Comparison of ENCODE assay signal across 10 cellular contexts in genomic region chr11:93738647-93739081, GRCh38. TPM values are rescaled to one million over a fixed set of nuclear protein-coding genes. Genes with fewer than 3 reads are reported as not detected.
A peak's percentile ranks its signal among the peaks of the same experiment; 100 is the strongest.
DNase-seq lines count a peak whose midpoint lies in the region; ATAC-seq and TF ChIP-seq lines count a peak whose summit lies in the region.
"Had no signal": no experiment of that assay in that cellular context is flagged by ENCODE, and none has a peak within 500 bp of the region (broad histone marks: within the 10 kb centered on the region; RNA-seq: fewer than 3 reads in every experiment).

No MANE protein-coding gene starts in this region.

- no peak overlapping the region for H2AFZ ChIP-seq in osteoblast (ENCODE audit: low read length)

- no peak overlapping the region for H3K27ac ChIP-seq in ectodermal cell (ENCODE audit: insufficient read depth, low read depth, low read length, poor library complexity, severe bottlenecking)
- peak overlapping the region; percentile 95 for H3K27ac ChIP-seq in osteoblast (ENCODE audit: low read depth, low read length)

- TF ChIP-seq CTCF in osteoblast (IDR thresholded peaks at IDR 0.05; ENCODE audit: extremely low read depth, low read depth, low read length) = no peak

- H4K20me1 ChIP-seq in osteoblast (ENCODE audit: insufficient read depth, low read length) = peaks cover 61% of the 10 kb centered on the region

- ATAC-seq in HG03457 (IDR thresholded peaks at IDR 0.05; ENCODE audit: unreplicated experiment) = no peak

- 66 to 71% methylated on average over 4 of the region's 6 CpGs for WGBS in ectodermal cell, 2 experiments

- H3K36me3 ChIP-seq in ectodermal cell (ENCODE audit: control insufficient read depth, insufficient read depth, low read length) (peaks cover 32% of the 10 kb centered on the region), osteoblast (ENCODE audit: insufficient read depth, low read length) (peaks cover 64% of the 10 kb centered on the region)

- H3K4me3 ChIP-seq in GM08714 (ENCODE audit: low read length) (peak overlapping the region; percentile 89), ectodermal cell (ENCODE audit: insufficient read depth, low read depth, low read length) (peak overlapping the region; percentile 90), osteoblast (ENCODE audit: insufficient read depth, low read length) (peak overlapping the region; percentile 100)

- H3K27me3 ChIP-seq in ectodermal cell (ENCODE audit: control insufficient read depth, insufficient read depth, low read length, poor library complexity, severe bottlenecking) (no peaks in the 10 kb centered on the region), osteoblast (ENCODE audit: insufficient read depth, low read length) (no peaks in the 10 kb centered on the region)

- H3K9me3 ChIP-seq in ectodermal cell (ENCODE audit: control insufficient read depth, low read length) (no peaks in the 10 kb centered on the region), osteoblast (ENCODE audit: low read depth, low read length) (no peaks in the 10 kb centered on the region)

- H3K79me2 ChIP-seq in osteoblast (ENCODE audit: insufficient read depth, low read length) = peaks cover 87% of the 10 kb centered on the region

- H3K4me1 ChIP-seq in ectodermal cell (ENCODE audit: control insufficient read depth, insufficient read depth, low read length) (no peaks in the 10 kb centered on the region), osteoblast (ENCODE audit: insufficient read depth, low read length) (peaks cover 56% of the 10 kb centered on the region)

- peak overlapping the region; percentile 99 for H3K4me2 ChIP-seq in osteoblast (ENCODE audit: insufficient read depth, low read length)

- peak; percentile 69 for DNase-seq in osteoblast (ENCODE audit: insufficient read length, low spot score, missing footprints)
- no peak for DNase-seq in activated CD8-positive, alpha-beta memory T cell treated with anti-CD3 and anti-CD28 coated beads, Interleukin-2, amount 50 U/mL, for 48 hours
- DNase-seq in cerebellar nuclear complex (lab: John Stamatoyannopoulos, UW) = no peak
- DNase-seq in NCI-H1417 treated with DMSO at 0.1 percent for 48 hours (lab: John Stamatoyannopoulos, UW) = no peak
- DNase-seq: effector CD4-positive, alpha-beta T cell; NCI-H446 had no signal

TF ChIP-seq in PFSK-1, 5 proteins besides CTCF, POLR2A, EP300 and RAD21:
- TF ChIP-seq SIN3A (IDR thresholded peaks at IDR 0.05; ENCODE audit: borderline replicate concordance, insufficient read depth, low read length) (0 out of 2 replicates have a peak, but pooled peaks have one; percentile 43), REST (IDR thresholded peaks at IDR 0.05; ENCODE audit: insufficient read depth in 1 of 2, low read depth in 2 of 2, low read length in 2 of 2) (no peak)

RNA-seq across cellular contexts. Expression of gene TAF1D, which starts 2.6 kb away (rescaled TPM):
- polyA plus RNA-seq in PFSK-1 (2012; ENCODE audit: insufficient read length, low read depth) = 189 TPM
- 204 TPM for polyA plus RNA-seq in ectodermal cell (2013, experiment 1 of 4)
- polyA plus RNA-seq in ectodermal cell (2013, experiment 2 of 4) = 162 TPM
- polyA plus RNA-seq in ectodermal cell (2013, experiment 3 of 4) = 212 TPM
- 202 TPM for polyA plus RNA-seq in ectodermal cell (2013, experiment 4 of 4)
- total RNA-seq in osteoblast = 119 and 126 TPM in 2 replicates

RNA-seq across cellular contexts. Expression of gene C11orf54, which starts 2.8 kb away (rescaled TPM):
- 9.5 TPM for polyA plus RNA-seq in PFSK-1 (2012; ENCODE audit: insufficient read length, low read depth)
- polyA plus RNA-seq in ectodermal cell (2013, experiment 1 of 4) = 32.8 TPM
- 36.0 TPM for polyA plus RNA-seq in ectodermal cell (2013, experiment 2 of 4)
- 32.1 TPM for polyA plus RNA-seq in ectodermal cell (2013, experiment 3 of 4)
- 35.6 TPM for polyA plus RNA-seq in ectodermal cell (2013, experiment 4 of 4)
- 17.7 and 20.9 TPM in 2 replicates for total RNA-seq in osteoblast

RNA-seq across cellular contexts. Expression of gene MED17, which starts 45.4 kb away (rescaled TPM):
- 27.3 TPM for polyA plus RNA-seq in PFSK-1 (2012; ENCODE audit: insufficient read length, low read depth)
- 38.8 TPM for polyA plus RNA-seq in ectodermal cell (2013, experiment 1 of 4)
- 42.2 TPM for polyA plus RNA-seq in ectodermal cell (2013, experiment 2 of 4)
- polyA plus RNA-seq in ectodermal cell (2013, experiment 3 of 4) = 38.6 TPM
- polyA plus RNA-seq in ectodermal cell (2013, experiment 4 of 4) = 41.5 TPM
- 30.4 and 32.6 TPM in 2 replicates for total RNA-seq in osteoblast
